33 cellular contexts compared by ENCODE assay signal in genomic region chr4:169765845-169766244, GRCh38. TPM values are rescaled to one million over a fixed set of nuclear protein-coding genes. Genes with fewer than 3 reads are reported as not detected.
DNase-seq lines count a peak whose midpoint lies in the region; ATAC-seq and TF ChIP-seq lines count a peak whose summit lies in the region.
"Had no signal": no experiment of that assay in that cellular context is flagged by ENCODE, and none has a peak within 500 bp of the region (broad histone marks: within the 10 kb centered on the region; RNA-seq: fewer than 3 reads in every experiment).

No MANE protein-coding gene starts in this region.

- ATAC-seq in GM23338: no peak
- ATAC-seq in GM21367 (IDR thresholded peaks at IDR 0.05; ENCODE audit: unreplicated experiment): no peak
- ATAC-seq in GM19397 (IDR thresholded peaks at IDR 0.05; ENCODE audit: unreplicated experiment): no peak
- ATAC-seq: activated CD4-positive, alpha-beta T cell treated with anti-CD3 and anti-CD28 coated beads for 36 hours; activated CD8-positive, alpha-beta T cell treated with anti-CD3 and anti-CD28 coated beads, Interleukin-2, amount 10 ng/mL, durations not matched to agents 7 days and 5 days; heart right ventricle; K562; naive thymus-derived CD4-positive, alpha-beta T cell; stimulated activated effector memory CD8-positive, alpha-beta T cell treated with anti-CD3 and anti-CD28 coated beads, Interleukin-12 subunit alpha, Interleukin-12 subunit beta, amount 100 ng/mL, for 72 hours had no signal

- H3K27me3 ChIP-seq in GM23338 (ENCODE audit: insufficient read depth): no peaks in the 10 kb centered on the region
- H3K27me3 ChIP-seq in SK-N-SH (ENCODE audit: insufficient read depth): no peaks in the 10 kb centered on the region
- H3K27me3 ChIP-seq: ascending aorta, colonic mucosa, heart right ventricle, sigmoid colon, transverse colon had no signal

- no peaks in the 10 kb centered on the region for H3K36me3 Mint-ChIP-seq in GM23338 (ENCODE audit: low read depth)
- no peaks in the 10 kb centered on the region for H3K36me3 Mint-ChIP-seq in activated CD4-positive, alpha-beta T cell treated with anti-CD3 and anti-CD28 coated beads, Interleukin-2, amount 10 ng/mL, durations not matched to agents 24 days and 14 days (ENCODE audit: low read depth)
- H3K36me3 Mint-ChIP-seq: activated naive CD8-positive, alpha-beta T cell; naive thymus-derived CD4-positive, alpha-beta T cell; stimulated activated effector memory CD8-positive, alpha-beta T cell treated with anti-CD3 and anti-CD28 coated beads, Interleukin-12 subunit alpha, Interleukin-12 subunit beta, amount 100 ng/mL, for 72 hours had no signal

- no peaks in the 10 kb centered on the region for H3K27me3 Mint-ChIP-seq in GM23338 (ENCODE audit: insufficient read depth, low read depth, poor library complexity)
- H3K27me3 Mint-ChIP-seq in activated CD4-positive, alpha-beta T cell treated with anti-CD3 and anti-CD28 coated beads, Interleukin-2, amount 10 ng/mL, durations not matched to agents 24 days and 14 days: peaks cover 17% of the 10 kb centered on the region
- H3K27me3 Mint-ChIP-seq: progenitor cell of endocrine pancreas had no signal

- POLR2A ChIA-PET in SK-N-SH (lab: Yijun Ruan, JAX): no interaction called here

- CTCF ChIA-PET in SK-N-SH (lab: Yijun Ruan, JAX): interaction anchor here (0.7 to 2.1 kb wide), 5 partner anchors 26 to 316 kb away, joined by 3 to 12 read pairs (median 4); no protein-coding TSS in a partner anchor

- TF ChIP-seq EP300 in SK-N-SH (IDR thresholded peaks at IDR 0.05; ENCODE audit: borderline replicate concordance in 1 of 2, low read depth in 1 of 2, low read length in 1 of 2): peak; percentile 33 to 94; a peak in 3 of 4 replicates

- 17% methylated on average over 2 of the region's 2 CpGs for WGBS in SK-N-SH (ENCODE audit: low lambda C conversion rate)

- no peaks in the 10 kb centered on the region for H3K4me1 Mint-ChIP-seq in GM23338
- H3K4me1 Mint-ChIP-seq in activated CD4-positive, alpha-beta T cell treated with anti-CD3 and anti-CD28 coated beads, Interleukin-2, amount 10 ng/mL, durations not matched to agents 24 days and 14 days: no peaks in the 10 kb centered on the region
- H3K4me1 Mint-ChIP-seq: activated CD4-positive, alpha-beta T cell treated with anti-CD3 and anti-CD28 coated beads for 36 hours; stimulated activated effector memory CD8-positive, alpha-beta T cell treated with anti-CD3 and anti-CD28 coated beads, Interleukin-12 subunit alpha, Interleukin-12 subunit beta, amount 100 ng/mL, for 72 hours had no signal

- H3K9me2 ChIP-seq in GM23338 (ENCODE audit: insufficient read depth) (no peaks in the 10 kb centered on the region), SK-N-SH (no peaks in the 10 kb centered on the region)

- H3K36me3 ChIP-seq in GM23338 (ENCODE audit: insufficient read depth) (no peaks in the 10 kb centered on the region), SK-N-SH (replicated peaks in 1 of 2; ENCODE audit: control insufficient read depth in 1 of 2, insufficient read depth in 2 of 2, low read length in 1 of 2) (no peaks in the 10 kb centered on the region)
- H3K36me3 ChIP-seq: ascending aorta, colonic mucosa, heart right ventricle, sigmoid colon, transverse colon had no signal

- H4K20me1 ChIP-seq in GM23338 (replicated peaks; ENCODE audit: insufficient read depth) (no peaks in the 10 kb centered on the region), SK-N-SH (ENCODE audit: insufficient read depth) (no peaks in the 10 kb centered on the region)

- no peaks in the 10 kb centered on the region for H3K79me2 ChIP-seq in GM23338 (replicated peaks; ENCODE audit: insufficient read depth)
- H3K79me2 ChIP-seq in SK-N-SH (ENCODE audit: insufficient read depth): no peaks in the 10 kb centered on the region

- H3K27ac Mint-ChIP-seq in GM23338: no peak overlapping the region
- no peak overlapping the region for H3K27ac Mint-ChIP-seq in activated CD4-positive, alpha-beta T cell treated with anti-CD3 and anti-CD28 coated beads, Interleukin-2, amount 10 ng/mL, durations not matched to agents 24 days and 14 days
- H3K27ac Mint-ChIP-seq: activated CD4-positive, alpha-beta T cell treated with anti-CD3 and anti-CD28 coated beads for 36 hours; activated CD8-positive, alpha-beta T cell treated with anti-CD3 and anti-CD28 coated beads, Interleukin-2, amount 10 ng/mL, durations not matched to agents 7 days and 5 days; activated naive CD8-positive, alpha-beta T cell; activated T-helper 2 cell treated with anti-CD3 and anti-CD28 coated beads, Interferon-gamma antibody, Interleukin-2, Interleukin-4, amounts not matched to agents 10 μg/mL and 5 μg/mL and 100 μg/mL, durations not matched to agents 14 hours and 24 hours and 36 hours; naive thymus-derived CD4-positive, alpha-beta T cell; progenitor cell of endocrine pancreas; stimulated activated effector memory CD8-positive, alpha-beta T cell treated with anti-CD3 and anti-CD28 coated beads, Interleukin-12 subunit alpha, Interleukin-12 subunit beta, amount 100 ng/mL, for 72 hours; T-helper 2 cell treated with Interferon-gamma antibody and Interleukin-4, amounts not matched to agents 5 μg/mL and 100 μg/mL, for 36 hours had no signal

- H3K9me3 Mint-ChIP-seq in GM23338: no peaks in the 10 kb centered on the region
- no peaks in the 10 kb centered on the region for H3K9me3 Mint-ChIP-seq in activated CD4-positive, alpha-beta T cell treated with anti-CD3 and anti-CD28 coated beads, Interleukin-2, amount 10 ng/mL, durations not matched to agents 24 days and 14 days
- H3K9me3 Mint-ChIP-seq: activated T-helper 2 cell treated with anti-CD3 and anti-CD28 coated beads, Interferon-gamma antibody, Interleukin-2, Interleukin-4, amounts not matched to agents 10 μg/mL and 5 μg/mL and 100 μg/mL, durations not matched to agents 14 hours and 24 hours and 36 hours; stimulated activated effector memory CD8-positive, alpha-beta T cell treated with anti-CD3 and anti-CD28 coated beads, Interleukin-12 subunit alpha, Interleukin-12 subunit beta, amount 100 ng/mL, for 72 hours; T-helper 2 cell treated with Interferon-gamma antibody and Interleukin-4, amounts not matched to agents 5 μg/mL and 100 μg/mL, for 36 hours had no signal

- 0 out of 2 replicates have a peak overlapping the region, but pooled peaks have one; percentile 59 for H2AFZ ChIP-seq in GM23338
- H2AFZ ChIP-seq in SK-N-SH (ENCODE audit: low read depth): no peak overlapping the region

- DNase-seq in GM23338 (ENCODE audit: low spot score): no peak
- DNase-seq in SK-N-SH: peak; percentile 65
- peak; percentile 88 for DNase-seq in fibroblast of peridontal ligament (ENCODE audit: extremely low read depth)
- DNase-seq in stromal cell of bone marrow (ENCODE audit: low read depth): peak; percentile 74
- no peak for DNase-seq in activated CD4-positive, alpha-beta T cell treated with anti-CD3 and anti-CD28 coated beads, Interleukin-2, amount 10 ng/mL, durations not matched to agents 24 days and 14 days
- DNase-seq: activated CD4-positive, alpha-beta T cell treated with anti-CD3 and anti-CD28 coated beads for 36 hours; activated CD8-positive, alpha-beta T cell treated with anti-CD3 and anti-CD28 coated beads, Interleukin-2, amount 10 ng/mL, durations not matched to agents 7 days and 5 days; activated T-cell treated with anti-CD3 and anti-CD28 coated beads for 4 hours; colonic mucosa; effector CD8-positive, alpha-beta T cell; GF-D8; heart right ventricle; kidney glomerular epithelial cell; midbrain; naive thymus-derived CD4-positive, alpha-beta T cell; NCI-H1417 treated with DMSO at 0.1 percent for 48 hours; NCI-H2029 treated with DMSO at 0.1 percent for 48 hours; NCI-H526; SHP77; sigmoid colon; stimulated activated CD4-positive, alpha-beta T cell treated with anti-CD3 and anti-CD28 coated beads, Interleukin-4, amount 100 ng/mL, for 4 hours; transverse colon had no signal

- H3K27ac ChIP-seq in GM23338 (ENCODE audit: low read depth) (no peak overlapping the region), SK-N-SH (ENCODE audit: low read depth in 2 of 2, low read length in 1 of 2) (peak overlapping the region; percentile 59 to 89; a peak in 3 of 4 replicates)
- H3K27ac ChIP-seq: ascending aorta, colonic mucosa, epithelial cell of prostate, heart right ventricle, sigmoid colon, transverse colon, VCaP had no signal

- intact Hi-C loops in activated CD4-positive, alpha-beta T cell treated with anti-CD3 and anti-CD28 coated beads, Interleukin-2, amount 10 ng/mL, durations not matched to agents 24 days and 14 days (cut with micrococcal nuclease): no loop called here

- H3F3A ChIP-seq in GM23338 (replicated peaks; ENCODE audit: low read depth): no peaks in the 10 kb centered on the region
- H3F3A ChIP-seq in SK-N-SH (replicated peaks; ENCODE audit: insufficient read depth): peaks cover 5% of the 10 kb centered on the region

- H3K4me2 ChIP-seq in GM23338 (no peak overlapping the region), SK-N-SH (no peak overlapping the region)

- H3K4me3 ChIP-seq in GM23338 (no peak overlapping the region), SK-N-SH (ENCODE audit: low read depth in 2 of 2, low read length in 1 of 2) (no peak overlapping the region)
- H3K4me3 ChIP-seq: ascending aorta, colonic mucosa, heart right ventricle, K562, sigmoid colon, transverse colon had no signal

- TF ChIP-seq CTCF in GM23338 (conservative IDR thresholded peaks at IDR 0.05; ENCODE audit: low read depth in 2 of 2): no peak
- no peak for TF ChIP-seq CTCF in SK-N-SH (IDR thresholded peaks at IDR 0.05)

- H3K9me3 ChIP-seq in SK-N-SH: no peaks in the 10 kb centered on the region
- H3K9me3 ChIP-seq: ascending aorta, colonic mucosa, sigmoid colon, transverse colon had no signal

- TF ChIP-seq RAD21 in SK-N-SH (IDR thresholded peaks at IDR 0.05; ENCODE audit: low read length): peak; percentile 31

- no peak overlapping the region for H3K4me3 Mint-ChIP-seq in GM23338
- H3K4me3 Mint-ChIP-seq in activated CD4-positive, alpha-beta T cell treated with anti-CD3 and anti-CD28 coated beads, Interleukin-2, amount 10 ng/mL, durations not matched to agents 24 days and 14 days: no peak overlapping the region
- H3K4me3 Mint-ChIP-seq: activated CD4-positive, alpha-beta T cell treated with anti-CD3 and anti-CD28 coated beads for 36 hours; activated CD8-positive, alpha-beta T cell treated with anti-CD3 and anti-CD28 coated beads, Interleukin-2, amount 10 ng/mL, durations not matched to agents 7 days and 5 days; activated naive CD8-positive, alpha-beta T cell; naive thymus-derived CD4-positive, alpha-beta T cell; stimulated activated effector memory CD8-positive, alpha-beta T cell treated with anti-CD3 and anti-CD28 coated beads, Interleukin-12 subunit alpha, Interleukin-12 subunit beta, amount 100 ng/mL, for 72 hours; T-helper 2 cell treated with Interferon-gamma antibody and Interleukin-4, amounts not matched to agents 5 μg/mL and 100 μg/mL, for 36 hours had no signal

- H3K4me1 ChIP-seq in GM23338 (ENCODE audit: insufficient read depth) (no peaks in the 10 kb centered on the region), SK-N-SH (ENCODE audit: control insufficient read depth in 1 of 2, insufficient read depth in 2 of 2, low read depth in 1 of 2, low read length in 1 of 2) (peaks cover 0 to 11% of the 10 kb centered on the region in 2 experiments; a peak in 2 of 4 replicates)
- H3K4me1 ChIP-seq: ascending aorta, colonic mucosa, sigmoid colon, transverse colon had no signal

- no peak overlapping the region for H3K9ac ChIP-seq in SK-N-SH

RNA-seq across cellular contexts. Expression of gene HPF1, which starts 8.1 kb away (rescaled TPM):
- total RNA-seq in GM23338 (2014; rRNA removed; shearing (Covaris generic)): 37.6 and 57.6 TPM in 2 replicates
- polyA plus RNA-seq in GM23338 (2016; fragmentation: Nextera tagmentation; extraction: Ambion mirVana): 123 and 128 TPM in 2 replicates
- polyA plus RNA-seq in SK-N-SH (2012; rRNA removed): 23.0 and 23.5 TPM in 2 replicates
- polyA plus RNA-seq in SK-N-SH (2012; cell fraction: cytosol; rRNA removed): 40.1 and 45.9 TPM in 2 replicates
- 11.5 and 12.8 TPM in 2 replicates for polyA plus RNA-seq in SK-N-SH (2012; cell fraction: nucleus; rRNA removed)
- 18.8 and 34.0 TPM in 2 replicates for total RNA-seq in activated CD4-positive, alpha-beta T cell treated with anti-CD3 and anti-CD28 coated beads, Interleukin-2, amount 10 ng/mL, durations not matched to agents 24 days and 14 days

Comparison
In these comparisons a context has a peak if more than half of its experiments do, and no peak if none do; other contexts are left out.
1. DNase-seq: peak in SK-N-SH (single experiment), fibroblast of peridontal ligament (single experiment) and stromal cell of bone marrow (single experiment); none in GM23338 (single experiment) and activated CD4-positive, alpha-beta T cell treated with anti-CD3 and anti-CD28 coated beads, Interleukin-2, amount 10 ng/mL, durations not matched to agents 24 days and 14 days (single experiment).